10 cellular contexts compared by ENCODE assay signal in genomic region chr6:151036869-151037680, GRCh38.
DNase-seq lines count a peak whose midpoint lies in the region; ATAC-seq and TF ChIP-seq lines count a peak whose summit lies in the region.
"Had no signal": no experiment of that assay in that cellular context is flagged by ENCODE, and none has a peak within 500 bp of the region (broad histone marks: within the 10 kb centered on the region; RNA-seq: fewer than 3 reads in every experiment).

No MANE protein-coding gene starts in this region.

- H3K4me3 ChIP-seq in PC-3 (ENCODE audit: low read length) = peak overlapping the region; percentile 49
- no peak overlapping the region for H3K4me3 ChIP-seq in colonic mucosa
- no peak overlapping the region for H3K4me3 ChIP-seq in neural progenitor cell
- H3K4me3 ChIP-seq in H7 (ENCODE audit: insufficient read depth, low read depth, low read length) = no peak overlapping the region

- peaks cover 10% of the 10 kb centered on the region for H3K9me3 Mint-ChIP-seq in neural progenitor cell
- H3K9me3 Mint-ChIP-seq: naive thymus-derived CD8-positive, alpha-beta T cell had no signal

- no peak overlapping the region for H3K4me3 Mint-ChIP-seq in neural progenitor cell
- H3K4me3 Mint-ChIP-seq: naive thymus-derived CD8-positive, alpha-beta T cell had no signal

- peak overlapping the region; percentile 71 for H3K4me2 ChIP-seq in PC-3 (ENCODE audit: low read length)
- H3K4me2 ChIP-seq in neural progenitor cell = no peak overlapping the region

- H3K27me3 ChIP-seq in PC-3 (ENCODE audit: low read length) (no peaks in the 10 kb centered on the region), colonic mucosa (no peaks in the 10 kb centered on the region), neural progenitor cell (no peaks in the 10 kb centered on the region), H7 (ENCODE audit: control insufficient read depth, insufficient read depth, low read length) (no peaks in the 10 kb centered on the region)

- no peak for ATAC-seq in PC-3
- ATAC-seq: naive thymus-derived CD8-positive, alpha-beta T cell had no signal

- peak overlapping the region; percentile 93 for H3K27ac Mint-ChIP-seq in neural progenitor cell
- H3K27ac Mint-ChIP-seq: naive thymus-derived CD8-positive, alpha-beta T cell had no signal

- H3K9ac ChIP-seq in PC-3 (ENCODE audit: low read length) (peak overlapping the region; percentile 99), colonic mucosa (ENCODE audit: low read depth in 2 of 2, low read length in 2 of 2) (no peak overlapping the region), neural progenitor cell (no peak overlapping the region)

- no peaks in the 10 kb centered on the region for H3K9me2 ChIP-seq in PC-3 (replicated peaks; ENCODE audit: low read length)

- H3F3A ChIP-seq in PC-3 (ENCODE audit: low read length, unreplicated experiment) (peaks cover 8% of the 10 kb centered on the region), neural progenitor cell (ENCODE audit: low read depth) (no peaks in the 10 kb centered on the region)

- peak; percentile 71 for DNase-seq in CD1c-positive myeloid dendritic cell (ENCODE audit: extremely low spot score)
- DNase-seq in PC-3 = peak; percentile 67
- no peak for DNase-seq in colonic mucosa
- no peak for DNase-seq in neural progenitor cell (ENCODE audit: low spot score)
- DNase-seq in NCI-H2196 treated with DMSO at 0.1 percent for 48 hours (lab: John Stamatoyannopoulos, UW; ENCODE audit: unreplicated experiment) = no peak
- DNase-seq in NCI-H748 (lab: John Stamatoyannopoulos, UW; ENCODE audit: unreplicated experiment) = no peak
- no peak for DNase-seq in HCEC 1CT
- DNase-seq in H7 = no peak
- DNase-seq: activated naive CD4-positive, alpha-beta T cell treated with Interleukin-2 at 50 U/mL for 16 hours; naive thymus-derived CD8-positive, alpha-beta T cell had no signal

- H2AFZ ChIP-seq in PC-3 (ENCODE audit: low read length) (no peak overlapping the region), neural progenitor cell (replicated peaks) (no peak overlapping the region)

- TSS peak; percentile 86 for BruUV-seq in PC-3 (replicated peaks; lab: Mats Ljungman, UMichigan)

- no peak for TF ChIP-seq CTCF in PC-3 (conservative IDR thresholded peaks at IDR 0.05; ENCODE audit: low read depth, low read length)
- no peak for TF ChIP-seq CTCF in colonic mucosa (IDR thresholded peaks at IDR 0.05)
- no peak for TF ChIP-seq CTCF in neural progenitor cell (IDR thresholded peaks at IDR 0.05)

- CTCF ChIA-PET in PC-3 (lab: Charles Lee) = no interaction called here

- H3K79me2 ChIP-seq in PC-3 (ENCODE audit: low read length) (peaks cover 20% of the 10 kb centered on the region), neural progenitor cell (ENCODE audit: low read depth) (no peaks in the 10 kb centered on the region)

- peak overlapping the region; percentile 100 for H3K27ac ChIP-seq in PC-3 (ENCODE audit: low read length)
- peak overlapping the region; percentile 32 for H3K27ac ChIP-seq in colonic mucosa
- no peak overlapping the region for H3K27ac ChIP-seq in neural progenitor cell

- peaks cover 77% of the 10 kb centered on the region for H3K4me1 Mint-ChIP-seq in neural progenitor cell

- H3K36me3 ChIP-seq in PC-3 (ENCODE audit: low read depth, low read length) = peaks cover 9% of the 10 kb centered on the region
- no peaks in the 10 kb centered on the region for H3K36me3 ChIP-seq in colonic mucosa
- H3K36me3 ChIP-seq in neural progenitor cell = no peaks in the 10 kb centered on the region
- H3K36me3 ChIP-seq in H7 (replicated peaks; ENCODE audit: control insufficient read depth, insufficient read depth, low read length) = peaks cover 12% of the 10 kb centered on the region

- H3K27me3 Mint-ChIP-seq in neural progenitor cell (ENCODE audit: insufficient read depth, low read depth) = peaks cover 5% of the 10 kb centered on the region
- H3K27me3 Mint-ChIP-seq: naive thymus-derived CD8-positive, alpha-beta T cell had no signal

- intact Hi-C loops in PC-3 (cut with micrococcal nuclease) (no loop called here), colonic mucosa (cut with DNase I) (no loop called here)

- H4K20me1 ChIP-seq in PC-3 (ENCODE audit: low read length) (no peaks in the 10 kb centered on the region), neural progenitor cell (ENCODE audit: low read depth) (no peaks in the 10 kb centered on the region)

- no peaks in the 10 kb centered on the region for H3K9me3 ChIP-seq in PC-3 (ENCODE audit: low read length)
- H3K9me3 ChIP-seq in colonic mucosa = no peaks in the 10 kb centered on the region
- H3K9me3 ChIP-seq in neural progenitor cell (ENCODE audit: low read depth) = no peaks in the 10 kb centered on the region

- POLR2A ChIA-PET in PC-3 (lab: Charles Lee; ENCODE audit: unreplicated experiment) = no interaction called here

- peaks cover 41% of the 10 kb centered on the region for H3K36me3 Mint-ChIP-seq in neural progenitor cell

- H3K4me1 ChIP-seq in PC-3 (ENCODE audit: insufficient read depth, low read length) (peaks cover 47% of the 10 kb centered on the region), colonic mucosa (no peaks in the 10 kb centered on the region), neural progenitor cell (peaks cover 14% of the 10 kb centered on the region)

Comparison
In these comparisons a context has a peak if more than half of its experiments do, and no peak if none do; other contexts are left out.
1. DNase-seq: peak in CD1c-positive myeloid dendritic cell (single experiment) and PC-3 (single experiment); none in colonic mucosa (single experiment), neural progenitor cell (single experiment), NCI-H2196 treated with DMSO at 0.1 percent for 48 hours (single experiment), NCI-H748 (single experiment), HCEC 1CT (single experiment) and H7 (single experiment).